Comparison of ENCODE assay signal across 18 cellular contexts in the genomic region with DNA sequence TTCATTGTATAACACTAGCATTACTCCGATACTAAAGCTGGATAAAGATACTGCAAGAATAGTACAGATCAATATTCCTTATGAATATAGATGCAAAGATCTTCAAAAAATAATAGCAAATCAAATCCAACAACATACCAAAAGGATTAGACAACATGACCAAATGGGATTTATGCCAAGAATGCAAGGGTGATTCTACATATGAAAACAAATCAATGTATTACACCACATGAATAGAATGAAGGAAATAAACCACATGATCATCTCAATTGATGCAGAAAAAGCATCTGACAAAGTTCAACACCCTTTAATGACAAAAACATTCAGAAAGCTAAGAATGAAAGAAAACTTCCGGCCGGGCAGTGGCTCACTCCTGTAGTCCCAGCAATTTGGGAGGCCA. TPM values are rescaled to one million over a fixed set of nuclear protein-coding genes. Genes with fewer than 3 reads are reported as not detected.
DNase-seq lines count a peak whose midpoint lies in the region; ATAC-seq and TF ChIP-seq lines count a peak whose summit lies in the region.
"Had no signal": no experiment of that assay in that cellular context is flagged by ENCODE, and none has a peak within 500 bp of the region (broad histone marks: within the 10 kb centered on the region; RNA-seq: fewer than 3 reads in every experiment).

No MANE protein-coding gene starts in this region.

- BruUV-seq in Calu3 (replicated peaks; lab: Mats Ljungman, UMichigan) = no TSS peak

- H3K4me3 ChIP-seq in RWPE2 (ENCODE audit: severe bottlenecking) (no peak overlapping the region), epithelial cell of proximal tubule (ENCODE audit: low read depth, low read length) (no peak overlapping the region), vagina (no peak overlapping the region)
- H3K4me3 ChIP-seq: cardiac muscle cell had no signal

- no peak overlapping the region for H3K4me3 Mint-ChIP-seq in Calu3 (ENCODE audit: low read depth, unreplicated experiment)
- H3K4me3 Mint-ChIP-seq in activated T-cell treated with anti-CD3 and anti-CD28 coated beads, Interleukin-2, amount 50 U/mL, for 4 hours = no peak overlapping the region
- H3K4me3 Mint-ChIP-seq: activated CD8-positive, alpha-beta T cell treated with anti-CD3 and anti-CD28 coated beads for 36 hours; CD14-positive monocyte had no signal

- H3K27me3 ChIP-seq in RWPE2 (ENCODE audit: insufficient read depth, poor library complexity, severe bottlenecking) = no peaks in the 10 kb centered on the region
- no peaks in the 10 kb centered on the region for H3K27me3 ChIP-seq in vagina
- H3K27me3 ChIP-seq: cardiac muscle cell had no signal

- CTCF ChIA-PET in Calu3 (lab: Charles Lee) = interaction anchor here (0.6 to 1.6 kb wide), 2 partner anchors 32 to 48 kb away, joined by 3 to 7 read pairs; no protein-coding TSS in a partner anchor

- TF ChIP-seq CTCF in Calu3 (IDR thresholded peaks at IDR 0.05; ENCODE audit: unreplicated experiment) (no peak), RWPE2 (IDR thresholded peaks at IDR 0.05; ENCODE audit: poor library complexity, severe bottlenecking) (no peak), epithelial cell of proximal tubule (conservative IDR thresholded peaks at IDR 0.05; ENCODE audit: low read depth, low read length) (no peak), vagina (IDR thresholded peaks at IDR 0.05) (no peak)

- H3K27ac Mint-ChIP-seq in Calu3 (ENCODE audit: unreplicated experiment) = peak overlapping the region; percentile 66
- H3K27ac Mint-ChIP-seq: activated CD8-positive, alpha-beta T cell treated with anti-CD3 and anti-CD28 coated beads for 36 hours; progenitor cell of endocrine pancreas had no signal

- peaks cover 5% of the 10 kb centered on the region for H3K36me3 Mint-ChIP-seq in Calu3 (ENCODE audit: insufficient read depth, unreplicated experiment)
- peaks cover 3% of the 10 kb centered on the region for H3K36me3 Mint-ChIP-seq in activated T-cell treated with anti-CD3 and anti-CD28 coated beads, Interleukin-2, amount 50 U/mL, for 4 hours (ENCODE audit: insufficient read depth)

- ATAC-seq in RWPE2 (ENCODE audit: low read depth) (peak; percentile 58; the same call in 2 of the 3 replicates), GM21515 (IDR thresholded peaks at IDR 0.05; ENCODE audit: unreplicated experiment) (no peak), GM18511 (IDR thresholded peaks at IDR 0.05; ENCODE audit: unreplicated experiment) (no peak)
- no peak for ATAC-seq in activated T-cell treated with anti-CD3 and anti-CD28 coated beads, Interleukin-2, amount 50 U/mL, for 4 hours
- ATAC-seq: activated CD8-positive, alpha-beta T cell treated with anti-CD3 and anti-CD28 coated beads for 36 hours had no signal

- intact Hi-C loops in Calu3 (cut with micrococcal nuclease; ENCODE audit: unreplicated experiment) (loop anchor here (10.0 kb wide), 1 partner anchor 87 kb away; a partner anchor contains a TSS), vagina (cut with DNase I) (no loop called here)

- no peaks in the 10 kb centered on the region for H3K36me3 ChIP-seq in RWPE2 (ENCODE audit: low read depth)
- no peaks in the 10 kb centered on the region for H3K36me3 ChIP-seq in vagina
- H3K36me3 ChIP-seq: cardiac muscle cell had no signal

- no peaks in the 10 kb centered on the region for H3K27me3 Mint-ChIP-seq in Calu3 (ENCODE audit: unreplicated experiment)
- H3K27me3 Mint-ChIP-seq in activated T-cell treated with anti-CD3 and anti-CD28 coated beads, Interleukin-2, amount 50 U/mL, for 4 hours (ENCODE audit: low read depth) = no peaks in the 10 kb centered on the region
- H3K27me3 Mint-ChIP-seq: activated CD8-positive, alpha-beta T cell treated with anti-CD3 and anti-CD28 coated beads for 36 hours; progenitor cell of endocrine pancreas had no signal

- H3K4me1 ChIP-seq in RWPE2 (ENCODE audit: insufficient read depth, poor library complexity, severe bottlenecking) = peaks cover 7% of the 10 kb centered on the region
- H3K4me1 ChIP-seq in vagina = no peaks in the 10 kb centered on the region

- no peak for TF ChIP-seq POLR2A in vagina (IDR thresholded peaks at IDR 0.05)

- peak overlapping the region; percentile 64 for H3K27ac ChIP-seq in RWPE2 (ENCODE audit: poor library complexity, severe bottlenecking)
- H3K27ac ChIP-seq in vagina = no peak overlapping the region
- H3K27ac ChIP-seq: cardiac muscle cell had no signal

- H3K4me1 Mint-ChIP-seq in Calu3 (ENCODE audit: low read depth, unreplicated experiment) = peaks cover 28% of the 10 kb centered on the region
- no peaks in the 10 kb centered on the region for H3K4me1 Mint-ChIP-seq in activated T-cell treated with anti-CD3 and anti-CD28 coated beads, Interleukin-2, amount 50 U/mL, for 4 hours (ENCODE audit: low read depth)
- H3K4me1 Mint-ChIP-seq: CD14-positive monocyte had no signal

- no peaks in the 10 kb centered on the region for H3K9me3 Mint-ChIP-seq in Calu3 (ENCODE audit: low read depth, unreplicated experiment)
- H3K9me3 Mint-ChIP-seq in activated T-cell treated with anti-CD3 and anti-CD28 coated beads, Interleukin-2, amount 50 U/mL, for 4 hours = no peaks in the 10 kb centered on the region
- H3K9me3 Mint-ChIP-seq: activated CD8-positive, alpha-beta T cell treated with anti-CD3 and anti-CD28 coated beads for 36 hours had no signal

- H3K9me3 ChIP-seq in RWPE2 (ENCODE audit: severe bottlenecking) (no peaks in the 10 kb centered on the region), vagina (no peaks in the 10 kb centered on the region)

- DNase-seq in Calu3 (peak; percentile 28), RWPE2 (ENCODE audit: low spot score) (no peak), epithelial cell of proximal tubule (ENCODE audit: low read depth) (peak; percentile 75), non-pigmented ciliary epithelial cell (ENCODE audit: low read depth) (peak; percentile 76), vagina (ENCODE audit: extremely low spot score in 2 of 2) (no peak)
- DNase-seq in activated T-cell treated with anti-CD3 and anti-CD28 coated beads, Interleukin-2, amount 50 U/mL, for 4 hours = no peak
- DNase-seq: activated CD8-positive, alpha-beta T cell treated with anti-CD3 and anti-CD28 coated beads for 36 hours; activated effector memory CD4-positive, alpha-beta T cell treated with Interleukin-2 at 50 U/mL for 16 hours; GOT3; NCI-H2029 treated with DMSO at 0.1 percent for 48 hours; NCI-H774; SHP77; stimulated activated CD4-positive, alpha-beta T cell treated with anti-CD3 and anti-CD28 coated beads, Interleukin-1b, Interleukin-23, amount 100 ng/mL, for 48 hours had no signal

RNA-seq across cellular contexts. Expression of a gene that starts 42.8 kb away (rescaled TPM):
- total RNA-seq in Calu3 (2022) (32.8 and 35.2 TPM in 2 replicates), epithelial cell of proximal tubule (18.5 and 28.1 TPM in 2 replicates), vagina (31.7 TPM)
- total RNA-seq in activated T-cell treated with anti-CD3 and anti-CD28 coated beads, Interleukin-2, amount 50 U/mL, for 4 hours = 10 to 100 TPM; 20.6 to 23.3 (median 21.5) TPM

RNA-seq across cellular contexts. Expression of a gene that starts 48.8 kb away (rescaled TPM):
- 120 and 132 TPM in 2 replicates for total RNA-seq in Calu3 (2022)
- total RNA-seq in epithelial cell of proximal tubule = 59.6 and 66.6 TPM in 2 replicates
- 106 TPM for total RNA-seq in vagina
- 10 to 100 TPM; 31.6 to 37.2 (median 32.4) TPM for total RNA-seq in activated T-cell treated with anti-CD3 and anti-CD28 coated beads, Interleukin-2, amount 50 U/mL, for 4 hours

Comparison
In these comparisons a context has a peak if more than half of its experiments do, and no peak if none do; other contexts are left out.
1. DNase-seq: peak in Calu3 (single experiment), epithelial cell of proximal tubule (single experiment) and non-pigmented ciliary epithelial cell (single experiment); none in RWPE2 (single experiment), vagina (0 of 2) and activated T-cell treated with anti-CD3 and anti-CD28 coated beads, Interleukin-2, amount 50 U/mL, for 4 hours (single experiment).